In the genomic region with DNA sequence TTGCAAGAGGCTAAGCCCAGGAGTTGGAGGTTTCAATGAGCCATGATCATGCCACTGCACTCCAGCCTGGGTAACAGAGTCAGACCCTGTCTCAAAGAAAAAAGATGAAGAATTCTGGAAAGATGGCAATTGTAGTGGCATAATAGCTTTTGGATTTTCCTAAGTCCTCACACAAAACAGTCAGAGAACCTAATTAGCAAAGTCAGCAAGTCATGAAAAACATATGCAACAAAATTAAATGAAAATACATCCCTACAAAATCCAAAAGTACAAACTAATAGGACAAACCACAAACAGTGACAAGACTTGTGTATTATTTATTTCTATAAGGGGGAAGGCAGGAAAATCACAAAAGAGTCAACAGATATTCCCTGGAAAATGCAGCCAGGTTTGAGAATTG, we compare ENCODE assay signal across 35 cellular contexts.
"Had no signal": no experiment of that assay in that cellular context is flagged by ENCODE, and none has a peak within 500 bp of the region (broad histone marks: within the 10 kb centered on the region; RNA-seq: fewer than 3 reads in every experiment).

No MANE protein-coding gene starts in this region.

- H3K36me3 ChIP-seq: MG63 had no signal

- DNase-seq: MG63, MM.1S, MV-4-11, NCI-H1048, NCI-H1092, NCI-H1092 treated with DMSO at 0.1 percent for 48 hours, NCI-H1105, NCI-H1105 treated with DMSO at 0.1 percent for 48 hours, NCI-H1417, NCI-H1417 treated with DMSO at 0.1 percent for 48 hours, NCI-H1436, NCI-H1436 treated with DMSO at 0.1 percent for 48 hours, NCI-H146, NCI-H1694, NCI-H1694 treated with DMSO at 0.1 percent for 48 hours, NCI-H187, NCI-H187 treated with DMSO at 0.1 percent for 48 hours, NCI-H1930, NCI-H2029, NCI-H2029 treated with DMSO at 0.1 percent for 48 hours, NCI-H2081, NCI-H2081 treated with DMSO at 0.1 percent for 48 hours, NCI-H2107, NCI-H2171, NCI-H2171 treated with DMSO at 0.1 percent for 48 hours, NCI-H2227 treated with DMSO at 0.1 percent for 48 hours, NCI-H226, NCI-H345, NCI-H446, NCI-H446 treated with DMSO at 0.1 percent for 48 hours, NCI-H510A, NCI-H510A treated with DMSO at 0.1 percent for 48 hours, NCI-H524, NCI-H524 treated with DMSO at 0.1 percent for 48 hours, NCI-H526 had no signal

- H3K9me3 ChIP-seq: MG63 had no signal

- H3K27me3 ChIP-seq: MG63 had no signal

- H3K4me3 ChIP-seq: MG63 had no signal
